10 cellular contexts compared by ENCODE assay signal in the genomic region with DNA sequence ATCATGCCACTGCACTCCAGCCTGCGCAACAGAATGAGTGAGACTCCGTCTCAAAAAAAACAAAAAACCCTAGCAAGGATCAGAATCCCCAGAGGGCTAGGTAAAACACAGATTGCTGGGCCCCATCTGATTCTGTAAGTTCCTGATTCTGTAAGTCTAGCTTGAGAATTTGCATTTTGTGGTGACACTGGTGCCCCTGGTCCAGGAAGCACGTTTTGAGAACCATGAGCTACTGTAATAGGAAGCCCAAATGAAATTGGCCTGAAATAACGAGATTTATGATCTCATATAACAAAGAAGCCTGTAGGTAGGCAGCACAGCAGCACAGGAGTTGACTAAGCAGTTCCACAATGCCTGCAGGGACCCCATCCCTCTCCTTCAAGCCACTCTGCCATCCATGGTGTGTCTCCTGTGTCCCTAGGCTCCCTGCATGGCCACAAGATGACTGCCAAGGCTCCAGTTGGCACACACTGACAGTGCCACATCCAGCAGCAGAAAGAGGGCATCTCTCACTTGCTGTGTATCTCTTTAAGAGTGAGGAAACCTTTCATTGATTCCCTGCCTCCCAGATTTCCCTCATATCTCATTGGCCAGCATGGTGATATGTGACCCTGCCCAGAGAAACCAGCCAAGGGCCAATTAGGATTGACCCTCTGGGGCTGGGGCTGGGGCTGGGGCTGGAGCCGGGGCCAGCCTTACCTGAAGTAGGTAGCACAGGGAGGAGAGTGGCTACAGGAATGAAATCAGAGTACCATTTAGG. TPM values are rescaled to one million over a fixed set of nuclear protein-coding genes. Genes with fewer than 3 reads are reported as not detected.
DNase-seq lines count a peak whose midpoint lies in the region; ATAC-seq and TF ChIP-seq lines count a peak whose summit lies in the region.
"Had no signal": no experiment of that assay in that cellular context is flagged by ENCODE, and none has a peak within 500 bp of the region (broad histone marks: within the 10 kb centered on the region; RNA-seq: fewer than 3 reads in every experiment).

No MANE protein-coding gene starts in this region.

- H2BK15ac ChIP-seq in H9 (ENCODE audit: low read depth, low read length), result no peak overlapping the region

- H2BK5ac ChIP-seq in H9 (ENCODE audit: insufficient read length, low read length), result no peak overlapping the region

- peak overlapping the region; percentile 46 to 84 (median 74) for H3K27ac Mint-ChIP-seq in H9

- no peak overlapping the region for H2BK120ac ChIP-seq in H9 (ENCODE audit: low read depth, low read length, poor library complexity, severe bottlenecking)

- TF ChIP-seq CTCF in H9 (conservative IDR thresholded peaks at IDR 0.05) (no peak), MM.1S (IDR thresholded peaks at IDR 0.05; ENCODE audit: low read length) (no peak), foreskin fibroblast (IDR thresholded peaks at IDR 0.05; ENCODE audit: low read depth, low read length) (no peak)

- no peak overlapping the region for H2BK20ac ChIP-seq in H9 (ENCODE audit: low read depth, low read length, poor library complexity, severe bottlenecking)

- H2AFZ ChIP-seq in H9 (ENCODE audit: low read length) (no peak overlapping the region), MM.1S (ENCODE audit: low read length) (no peak overlapping the region)

- peaks cover 0 to 9% (median 8%) of the 10 kb centered on the region in 3 experiments; a peak in 6 of 7 replicates for H3K36me3 Mint-ChIP-seq in H9 (ENCODE audit: insufficient read depth in 1 of 3, low read depth in 3 of 3)

- no peak overlapping the region for H2AK5ac ChIP-seq in H9 (ENCODE audit: insufficient read length, low read length)

- H3K4me1 ChIP-seq in H9 (ENCODE audit: insufficient read depth, low read length), result peaks cover 16% of the 10 kb centered on the region
- H3K4me1 ChIP-seq in MM.1S (ENCODE audit: low read length), result peaks cover 18% of the 10 kb centered on the region
- H3K4me1 ChIP-seq: SJSA1 had no signal

- H3K4me2 ChIP-seq in H9 (ENCODE audit: insufficient read depth, insufficient read length, low read length) (peak overlapping the region; percentile 78), MM.1S (ENCODE audit: low read depth, low read length) (no peak overlapping the region)

- H3K23ac ChIP-seq in H9 (ENCODE audit: insufficient read length, low read depth, low read length), result no peak overlapping the region

- no peaks in the 10 kb centered on the region for H3K9me3 Mint-ChIP-seq in H9

- H4K5ac ChIP-seq in H9 (ENCODE audit: insufficient read length, low read depth, low read length), result no peak overlapping the region

- DNase-seq in H9 (peak; percentile 52), MM.1S (no peak), left lobe of liver (ENCODE audit: low spot score) (peak; percentile 62), foreskin fibroblast (no peak), C1 segment of cervical spinal cord (lab: John Stamatoyannopoulos, UW) (no peak), AG08395 (ENCODE audit: low spot score) (no peak)

- peaks cover 61 to 72% of the 10 kb centered on the region in 2 experiments for H3K4me1 Mint-ChIP-seq in H9

- no peak for TF ChIP-seq POLR2A in GM18505 (IDR thresholded peaks at IDR 0.05; ENCODE audit: borderline replicate concordance, extremely low read depth, insufficient read depth, insufficient read length)

- no peak overlapping the region for H3K14ac ChIP-seq in H9 (ENCODE audit: insufficient read depth, low read length)

- H3K9me3 ChIP-seq in H9 (ENCODE audit: control insufficient read depth, low read depth, low read length) (no peaks in the 10 kb centered on the region), MM.1S (replicated peaks; ENCODE audit: insufficient read depth, low read length) (no peaks in the 10 kb centered on the region)
- H3K9me3 ChIP-seq: SJSA1 had no signal

- no peak overlapping the region for H4K91ac ChIP-seq in H9 (ENCODE audit: insufficient read length, low read depth, low read length)

- no peaks in the 10 kb centered on the region for H4K20me1 ChIP-seq in H9 (ENCODE audit: control insufficient read depth, insufficient read depth, insufficient read length)
- no peaks in the 10 kb centered on the region for H4K20me1 ChIP-seq in MM.1S (ENCODE audit: insufficient read depth, low read length)

- H3K79me2 ChIP-seq in H9 (ENCODE audit: insufficient read depth, low read length) (peaks cover 2% of the 10 kb centered on the region; the same call in 1 of the 2 replicates), MM.1S (ENCODE audit: low read length) (peaks cover 11% of the 10 kb centered on the region)

- ATAC-seq in GM18505 (IDR thresholded peaks at IDR 0.05; ENCODE audit: unreplicated experiment), result peak; percentile 46
- peak; percentile 67 for ATAC-seq in left lobe of liver
- ATAC-seq in GM21381 (IDR thresholded peaks at IDR 0.05; ENCODE audit: unreplicated experiment), result no peak

- no peak overlapping the region for H3K4ac ChIP-seq in H9 (ENCODE audit: low read depth, low read length)

- H3K27me3 ChIP-seq in H9 (ENCODE audit: insufficient read depth, low read length) (no peaks in the 10 kb centered on the region), MM.1S (replicated peaks; ENCODE audit: insufficient read depth, low read length) (no peaks in the 10 kb centered on the region)
- H3K27me3 ChIP-seq: SJSA1 had no signal

- no peaks in the 10 kb centered on the region for H3K9me2 ChIP-seq in MM.1S (replicated peaks; ENCODE audit: insufficient read depth, low read length)

- no peak overlapping the region for H3K27ac ChIP-seq in H9 (ENCODE audit: insufficient read length, low read depth, low read length)
- peak overlapping the region; percentile 22; the same call in 1 of the 2 replicates for H3K27ac ChIP-seq in MM.1S (ENCODE audit: low read length)
- H3K27ac ChIP-seq: SJSA1 had no signal

- H3K23me2 ChIP-seq in H9 (ENCODE audit: insufficient read length, low read depth, low read length, poor library complexity, severe bottlenecking), result no peaks in the 10 kb centered on the region

- H3F3A ChIP-seq in MM.1S (ENCODE audit: insufficient read depth, low read length), result peaks cover 4% of the 10 kb centered on the region

- peak overlapping the region in 1 of 2 experiments; percentile 68; a peak in 2 of 5 replicates for H3K4me3 Mint-ChIP-seq in H9

- no peaks in the 10 kb centered on the region for H3K36me3 ChIP-seq in MM.1S (replicated peaks; ENCODE audit: insufficient read depth, low read length)

- H3K56ac ChIP-seq in H9 (ENCODE audit: insufficient read length, low read depth, low read length), result no peak overlapping the region

- H3K79me1 ChIP-seq in H9 (ENCODE audit: insufficient read depth, low read depth, low read length, poor library complexity, severe bottlenecking), result no peaks in the 10 kb centered on the region

- no peak overlapping the region for H3T11ph ChIP-seq in H9 (ENCODE audit: low read length)

- H2BK12ac ChIP-seq in H9 (ENCODE audit: insufficient read length, low read depth, low read length), result no peak overlapping the region

- no CpG with 5 or more reads among the region's 5 CpGs for WGBS in H9 (ENCODE audit: extremely low coverage, insufficient read length, low lambda C conversion rate)

- no peak overlapping the region for H3K9ac ChIP-seq in H9 (ENCODE audit: extremely low read depth, insufficient read length, low read length)
- H3K9ac ChIP-seq in MM.1S (ENCODE audit: low read length), result no peak overlapping the region

- no peaks in the 10 kb centered on the region for H3K27me3 Mint-ChIP-seq in H9 (ENCODE audit: low read depth)

- no peak overlapping the region for H4K8ac ChIP-seq in H9 (replicated peaks; ENCODE audit: insufficient read length, low read depth, low read length)

- H3K18ac ChIP-seq in H9 (ENCODE audit: insufficient read length, low read depth, low read length), result peak overlapping the region; percentile 72

- H3K4me3 ChIP-seq in MM.1S (ENCODE audit: low read length), result no peak overlapping the region
- no peak overlapping the region for H3K4me3 ChIP-seq in foreskin fibroblast (ENCODE audit: low read depth in 1 of 2, low read length in 2 of 2)
- H3K4me3 ChIP-seq: SJSA1 had no signal

RNA-seq across cellular contexts. Expression of a gene that starts 21.7 kb away (rescaled TPM):
- total RNA-seq in H9 (2021) (40.1 and 41.9 TPM in 2 replicates), left lobe of liver (12.9 TPM)

RNA-seq across cellular contexts. Expression of a gene that starts 22.3 kb away (rescaled TPM):
- total RNA-seq in H9 (2021) (not detected in 2 replicates), left lobe of liver (not detected)
- total RNA-seq: astrocyte, SJSA1 had no signal

Comparison
In these comparisons a context has a peak if more than half of its experiments do, and no peak if none do; other contexts are left out.
1. DNase-seq: peak in H9 (single experiment) and left lobe of liver (single experiment); none in MM.1S (single experiment), foreskin fibroblast (0 of 2), C1 segment of cervical spinal cord (0 of 14) and AG08395 (single experiment).